21 cellular contexts compared by ENCODE assay signal in the genomic region with DNA sequence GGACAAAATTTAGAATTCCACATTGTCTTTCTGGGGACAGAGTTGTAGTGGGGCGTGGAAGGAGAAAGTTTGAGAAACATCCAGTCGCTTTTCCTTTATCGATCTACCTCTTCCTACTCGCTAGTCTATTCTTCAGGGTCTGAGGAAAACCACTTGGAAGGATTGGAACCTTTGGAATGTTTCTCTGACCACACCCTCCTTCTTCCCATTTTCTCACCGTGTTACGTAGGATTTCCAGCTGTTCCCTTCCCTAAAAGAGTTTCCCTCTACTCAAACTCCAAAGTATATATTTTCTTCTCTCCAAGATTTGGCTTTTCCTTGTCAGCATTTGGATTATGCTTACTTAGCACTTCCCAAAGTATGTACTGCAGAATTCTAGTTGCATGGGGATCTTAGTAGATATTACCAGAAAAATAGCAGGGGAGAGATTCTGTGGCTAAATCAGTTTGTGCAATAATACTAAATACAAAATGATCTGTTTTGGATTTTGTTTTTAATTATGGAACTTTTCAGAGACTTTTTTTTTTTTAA. TPM values are rescaled to one million over a fixed set of nuclear protein-coding genes. Genes with fewer than 3 reads are reported as not detected.
DNase-seq lines count a peak whose midpoint lies in the region; ATAC-seq and TF ChIP-seq lines count a peak whose summit lies in the region.
"Had no signal": no experiment of that assay in that cellular context is flagged by ENCODE, and none has a peak within 500 bp of the region (broad histone marks: within the 10 kb centered on the region; RNA-seq: fewer than 3 reads in every experiment).

No MANE protein-coding gene starts in this region.

- H3K9me3 ChIP-seq in SJSA1 (replicated peaks) (no peaks in the 10 kb centered on the region), psoas muscle (no peaks in the 10 kb centered on the region), tibial artery (no peaks in the 10 kb centered on the region), upper lobe of right lung (no peaks in the 10 kb centered on the region)
- H3K9me3 ChIP-seq: BE2C, prostate gland, SK-N-SH, vagina had no signal

- no peak for ATAC-seq in psoas muscle
- ATAC-seq in upper lobe of right lung, result no peak
- no peak for ATAC-seq in HG03139 (IDR thresholded peaks at IDR 0.05; ENCODE audit: unreplicated experiment)
- ATAC-seq: activated CD4-positive, CD25-positive, alpha-beta regulatory T cell treated with anti-CD3 and anti-CD28 coated beads, Interleukin-2, amount 50 U/mL, for 24 hours; natural killer cell treated with Interleukin-12 subunit alpha and Interleukin-12 subunit beta and Interleukin-15 and Interleukin-18, amount 100 ng/mL, for 72 hours had no signal

- peaks cover 48% of the 10 kb centered on the region for H3K4me1 ChIP-seq in SJSA1 (replicated peaks)
- peaks cover 8% of the 10 kb centered on the region for H3K4me1 ChIP-seq in psoas muscle
- peaks cover 0 to 6% (median 0%) of the 10 kb centered on the region in 4 donors for H3K4me1 ChIP-seq in tibial artery
- no peaks in the 10 kb centered on the region for H3K4me1 ChIP-seq in upper lobe of right lung
- H3K4me1 ChIP-seq: BE2C, prostate gland, vagina had no signal

- TF ChIP-seq CTCF in AG10803 (conservative IDR thresholded peaks at IDR 0.05; ENCODE audit: low read length) (no peak), psoas muscle (IDR thresholded peaks at IDR 0.05) (no peak), tibial artery (IDR thresholded peaks at IDR 0.05) (no peak), upper lobe of right lung (IDR thresholded peaks at IDR 0.05) (no peak)

- no peaks in the 10 kb centered on the region for H3K36me3 ChIP-seq in SJSA1
- no peaks in the 10 kb centered on the region for H3K36me3 ChIP-seq in psoas muscle (ENCODE audit: insufficient read depth in 1 of 2, low read depth in 1 of 2)
- no peaks in the 10 kb centered on the region for H3K36me3 ChIP-seq in tibial artery
- H3K36me3 ChIP-seq in upper lobe of right lung, result no peaks in the 10 kb centered on the region
- H3K36me3 ChIP-seq: BE2C, prostate gland, vagina had no signal

- H3K27ac ChIP-seq in SJSA1, result peak overlapping the region; percentile 74
- H3K27ac ChIP-seq in psoas muscle, result peak overlapping the region; percentile 44
- no peak overlapping the region for H3K27ac ChIP-seq in tibial artery
- no peak overlapping the region for H3K27ac ChIP-seq in upper lobe of right lung
- H3K27ac ChIP-seq: epithelial cell of prostate, prostate gland, vagina had no signal

- H3K4me3 ChIP-seq in AG10803 (ENCODE audit: low read length) (no peak overlapping the region), SJSA1 (no peak overlapping the region), psoas muscle (no peak overlapping the region), tibial artery (no peak overlapping the region), upper lobe of right lung (no peak overlapping the region)
- H3K4me3 ChIP-seq: prostate gland, vagina had no signal

- 73 to 79% (median 76%) methylated on average over 6 of the region's 6 CpGs for WGBS in psoas muscle, 3 donors

- intact Hi-C loops in psoas muscle (cut with DNase I) (no loop called here), tibial artery (cut with DNase I; ENCODE audit: low total_unique reads) (no loop called here), upper lobe of right lung (cut with DNase I) (no loop called here)

- H3K27me3 ChIP-seq in SJSA1 (replicated peaks) (no peaks in the 10 kb centered on the region), psoas muscle (ENCODE audit: insufficient read depth in 3 of 3, low read length in 2 of 3) (no peaks in the 10 kb centered on the region), tibial artery (peaks cover 0 to 9% of the 10 kb centered on the region in 2 donors), upper lobe of right lung (no peaks in the 10 kb centered on the region)
- H3K27me3 ChIP-seq: vagina had no signal

- DNase-seq in AG10803 (ENCODE audit: low read depth) (peak; percentile 39), SJSA1 (ENCODE audit: low read depth in 1 of 2, low spot score in 2 of 2) (no peak), fibroblast of peridontal ligament (ENCODE audit: extremely low read depth) (peak; percentile 61), psoas muscle (no peak), tibial artery (no peak), upper lobe of right lung (no peak)
- no peak for DNase-seq in central memory CD4-positive, alpha-beta T cell
- DNase-seq: activated naive CD8-positive, alpha-beta T cell treated with anti-CD3 and anti-CD28 coated beads for 36 hours; BE2C; dermis blood vessel endothelial cell; NCI-H1417; SK-N-SH; stimulated activated CD4-positive, alpha-beta T cell treated with anti-CD3 and anti-CD28 coated beads, Interleukin-2, amount 100 ng/mL, for 24 hours had no signal

RNA-seq across cellular contexts. Expression of gene ENPEP, which starts 4.9 kb away (rescaled TPM):
- 12.7 and 16.5 TPM in 2 replicates for total RNA-seq in SJSA1 (2014; rRNA removed; shearing (Covaris generic))
- 1 to 10 TPM; 1.4 to 4.3 (median 3.0) TPM for total RNA-seq in psoas muscle
- polyA plus RNA-seq in psoas muscle, result 1 to 10 TPM in 2 of 3 donors, under 1 TPM in 1; 0.75 to 1.1 (median 1.1) TPM
- 7.5 TPM for total RNA-seq in upper lobe of right lung
- total RNA-seq: activated CD8-positive, alpha-beta memory T cell treated with anti-CD3 and anti-CD28 coated beads for 36 hours; activated naive CD8-positive, alpha-beta T cell treated with anti-CD3 and anti-CD28 coated beads for 36 hours; mammary epithelial cell had no signal
- polyA plus RNA-seq: mammary epithelial cell had no signal

Comparison
In these comparisons a context has a peak if more than half of its experiments do, and no peak if none do; other contexts are left out.
1. DNase-seq: peak in AG10803 (single experiment) and fibroblast of peridontal ligament (single experiment); none in SJSA1 (0 of 2), psoas muscle (0 of 2), tibial artery (0 of 2), upper lobe of right lung (single experiment) and central memory CD4-positive, alpha-beta T cell (single experiment).
2. H3K27ac ChIP-seq: peak in SJSA1 (single experiment) and psoas muscle (single experiment); none in tibial artery (0 of 2) and upper lobe of right lung (single experiment).